In genomic region chr22:38271101-38271500, GRCh38 we compare ENCODE assay signal across 9 cellular contexts. TPM values are rescaled to one million over a fixed set of nuclear protein-coding genes. Genes with fewer than 3 reads are reported as not detected.
DNase-seq lines count a peak whose midpoint lies in the region; ATAC-seq and TF ChIP-seq lines count a peak whose summit lies in the region.
"Had no signal": no experiment of that assay in that cellular context is flagged by ENCODE, and none has a peak within 500 bp of the region (broad histone marks: within the 10 kb centered on the region; RNA-seq: fewer than 3 reads in every experiment).

No MANE protein-coding gene starts in this region.

- H3K4me2 ChIP-seq in BLaER1: peak overlapping the region; percentile 89
- peak overlapping the region; percentile 97 for H3K4me2 ChIP-seq in MM.1S (ENCODE audit: low read depth, low read length)
- peak overlapping the region; percentile 100 for H3K4me2 ChIP-seq in osteoblast (ENCODE audit: insufficient read depth, low read length)

- peak overlapping the region; percentile 89 to 97 for H3K27ac Mint-ChIP-seq in effector memory CD8-positive, alpha-beta T cell

- peaks cover 21% of the 10 kb centered on the region for H3F3A ChIP-seq in MM.1S (ENCODE audit: insufficient read depth, low read length)

- H3K4me1 ChIP-seq in BLaER1 (peaks cover 73% of the 10 kb centered on the region), MM.1S (ENCODE audit: low read length) (peaks cover 42% of the 10 kb centered on the region), osteoblast (ENCODE audit: insufficient read depth, low read length) (peaks cover 30% of the 10 kb centered on the region)

- H3K4me3 ChIP-seq in BLaER1 (no peak overlapping the region), MM.1S (ENCODE audit: low read length) (peak overlapping the region; percentile 99), osteoblast (ENCODE audit: insufficient read depth, low read length) (peak overlapping the region; percentile 98)

- DNase-seq in MM.1S: no peak
- DNase-seq in effector memory CD8-positive, alpha-beta T cell: no peak
- DNase-seq in osteoblast (ENCODE audit: insufficient read length, low spot score, missing footprints): no peak
- no peak for DNase-seq in hepatic stellate cell (ENCODE audit: low spot score)
- DNase-seq in NCI-H1092 (lab: John Stamatoyannopoulos, UW): no peak
- no peak for DNase-seq in medulla oblongata (ENCODE audit: extremely low spot score)
- DNase-seq: NCI-H510A treated with DMSO at 0.1 percent for 48 hours had no signal

- H3K79me2 ChIP-seq in MM.1S (ENCODE audit: low read length) (peaks cover 70% of the 10 kb centered on the region), osteoblast (ENCODE audit: insufficient read depth, low read length) (peaks cover 70% of the 10 kb centered on the region)

- peaks cover 24% of the 10 kb centered on the region for H3K36me3 Mint-ChIP-seq in effector memory CD8-positive, alpha-beta T cell (ENCODE audit: insufficient read depth)

- peak overlapping the region; percentile 84 to 85 for H3K4me3 Mint-ChIP-seq in effector memory CD8-positive, alpha-beta T cell

- TF ChIP-seq CTCF in MM.1S (IDR thresholded peaks at IDR 0.05; ENCODE audit: low read length): no peak
- TF ChIP-seq CTCF in osteoblast (IDR thresholded peaks at IDR 0.05; ENCODE audit: extremely low read depth, low read depth, low read length): no peak

- H3K27me3 ChIP-seq in BLaER1 (no peaks in the 10 kb centered on the region), MM.1S (replicated peaks; ENCODE audit: insufficient read depth, low read length) (no peaks in the 10 kb centered on the region), osteoblast (ENCODE audit: insufficient read depth, low read length) (no peaks in the 10 kb centered on the region)

- no peaks in the 10 kb centered on the region for H3K9me3 Mint-ChIP-seq in effector memory CD8-positive, alpha-beta T cell

- peak overlapping the region; percentile 20; the same call in 1 of the 2 replicates for H3K27ac ChIP-seq in BLaER1
- H3K27ac ChIP-seq in MM.1S (ENCODE audit: low read length): no peak overlapping the region
- H3K27ac ChIP-seq in osteoblast (ENCODE audit: low read depth, low read length): peak overlapping the region; percentile 76

- H4K20me1 ChIP-seq in BLaER1 (peaks cover 39% of the 10 kb centered on the region), MM.1S (ENCODE audit: insufficient read depth, low read length) (peaks cover 5% of the 10 kb centered on the region; the same call in 1 of the 2 replicates), osteoblast (ENCODE audit: insufficient read depth, low read length) (peaks cover 48% of the 10 kb centered on the region)

- H3K9ac ChIP-seq in BLaER1 (peak overlapping the region; percentile 13; the same call in 1 of the 2 replicates), MM.1S (ENCODE audit: low read length) (peak overlapping the region; percentile 91; the same call in 1 of the 2 replicates)

- H2AFZ ChIP-seq in MM.1S (ENCODE audit: low read length): no peak overlapping the region
- H2AFZ ChIP-seq in osteoblast (ENCODE audit: low read length): no peak overlapping the region

- H3K36me3 ChIP-seq in BLaER1: no peaks in the 10 kb centered on the region; the same call in 1 of the 2 replicates
- 0 out of 2 replicates have a peak, but pooled peaks cover 12% of the 10 kb centered on the region for H3K36me3 ChIP-seq in MM.1S (replicated peaks; ENCODE audit: insufficient read depth, low read length)
- peaks cover 10% of the 10 kb centered on the region for H3K36me3 ChIP-seq in osteoblast (ENCODE audit: insufficient read depth, low read length)

- no peaks in the 10 kb centered on the region for H3K9me2 ChIP-seq in MM.1S (replicated peaks; ENCODE audit: insufficient read depth, low read length)

- H3K9me3 ChIP-seq in BLaER1: no peaks in the 10 kb centered on the region
- H3K9me3 ChIP-seq in MM.1S (replicated peaks; ENCODE audit: insufficient read depth, low read length): no peaks in the 10 kb centered on the region
- no peaks in the 10 kb centered on the region for H3K9me3 ChIP-seq in osteoblast (ENCODE audit: low read depth, low read length)

- H3K27me3 Mint-ChIP-seq in effector memory CD8-positive, alpha-beta T cell: no peaks in the 10 kb centered on the region

- no peak for ATAC-seq in effector memory CD8-positive, alpha-beta T cell (replicated peaks)
- ATAC-seq in GM18502 (IDR thresholded peaks at IDR 0.05; ENCODE audit: poor library complexity, unreplicated experiment): no peak

- H3K4me1 Mint-ChIP-seq in effector memory CD8-positive, alpha-beta T cell (ENCODE audit: low read depth in 2 of 2): peaks cover 44 to 47% of the 10 kb centered on the region in 2 donors

RNA-seq across cellular contexts. Expression of gene TMEM184B, which starts 1.7 kb away (rescaled TPM):
- 29.8 and 30.0 TPM in 2 replicates for total RNA-seq in osteoblast

RNA-seq across cellular contexts. Expression of gene CSNK1E, which starts 46.1 kb away (rescaled TPM):
- 142 and 152 TPM in 2 replicates for total RNA-seq in osteoblast
